Comparison of ENCODE assay signal across 10 cellular contexts in the genomic region with DNA sequence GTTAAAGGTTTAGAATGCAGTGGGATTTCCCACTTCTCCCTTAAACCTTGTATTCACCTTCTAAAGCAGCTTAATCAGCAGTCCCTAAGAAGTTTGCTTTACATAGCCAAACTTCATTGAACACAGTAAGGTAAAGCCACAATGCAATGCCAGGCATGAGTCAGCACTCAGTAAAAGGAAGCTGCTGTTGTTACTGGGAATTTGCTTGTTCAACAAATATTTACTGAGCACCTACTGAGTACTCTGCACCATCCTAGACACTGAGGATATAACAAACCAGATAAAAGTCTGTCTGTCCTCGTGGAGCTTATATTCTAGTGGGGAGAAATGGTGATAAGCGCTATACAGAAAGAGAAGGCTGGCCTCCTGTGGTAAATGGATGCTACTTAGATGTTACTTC.
DNase-seq lines count a peak whose midpoint lies in the region; ATAC-seq and TF ChIP-seq lines count a peak whose summit lies in the region.
"Had no signal": no experiment of that assay in that cellular context is flagged by ENCODE, and none has a peak within 500 bp of the region (broad histone marks: within the 10 kb centered on the region; RNA-seq: fewer than 3 reads in every experiment).

No MANE protein-coding gene starts in this region.

- H4K20me1 ChIP-seq in mammary epithelial cell (ENCODE audit: insufficient read depth, low read length): no peaks in the 10 kb centered on the region

- peaks cover 21% of the 10 kb centered on the region for H3K36me3 Mint-ChIP-seq in mesothelial cell of epicardium

- H3K27ac ChIP-seq in mammary epithelial cell (ENCODE audit: insufficient read depth, low read depth, low read length): peak overlapping the region; percentile 44
- H3K27ac ChIP-seq: Peyer's patch had no signal

- no peaks in the 10 kb centered on the region for H3K9me3 Mint-ChIP-seq in mesothelial cell of epicardium
- H3K9me3 Mint-ChIP-seq: neural crest cell had no signal

- no peaks in the 10 kb centered on the region for H3K27me3 ChIP-seq in mammary epithelial cell (ENCODE audit: insufficient read depth, low read length)
- H3K27me3 ChIP-seq: Peyer's patch had no signal

- no peaks in the 10 kb centered on the region for H3K36me3 ChIP-seq in mammary epithelial cell (ENCODE audit: insufficient read depth, low read length)

- ATAC-seq in HG03280 (IDR thresholded peaks at IDR 0.05; ENCODE audit: unreplicated experiment): no peak

- H3K4me1 Mint-ChIP-seq in mesothelial cell of epicardium: peaks cover 8% of the 10 kb centered on the region

- H3K27me3 Mint-ChIP-seq in mesothelial cell of epicardium (ENCODE audit: low read depth): no peaks in the 10 kb centered on the region

- no peaks in the 10 kb centered on the region for H3K9me3 ChIP-seq in mammary epithelial cell (replicated peaks; ENCODE audit: insufficient read depth, low read length)
- H3K9me3 ChIP-seq: Peyer's patch had no signal

- peak overlapping the region; percentile 16 for H3K4me2 ChIP-seq in mammary epithelial cell (ENCODE audit: insufficient read depth, low read depth, low read length)

- in situ Hi-C loops in mammary epithelial cell (cut with MboI; ENCODE audit: low sequenced_read_pairs in 2 of 2): no loop called here

- no peak for TF ChIP-seq CTCF in mammary epithelial cell (conservative IDR thresholded peaks at IDR 0.05 in 1 of 2, IDR thresholded peaks at IDR 0.05 in 1 of 2; ENCODE audit: extremely low read depth in 1 of 2, insufficient read depth in 1 of 2, low read depth in 1 of 2, low read length in 2 of 2)
- no peak for TF ChIP-seq CTCF in mesothelial cell of epicardium (IDR thresholded peaks at IDR 0.05; ENCODE audit: unreplicated experiment)

- no peaks in the 10 kb centered on the region for H3K79me2 ChIP-seq in mammary epithelial cell (ENCODE audit: insufficient read depth, low read length)

- H3K27ac Mint-ChIP-seq in mesothelial cell of epicardium: peak overlapping the region; percentile 28

- DNase-seq in GM03348 (ENCODE audit: low spot score) (peak; percentile 11), HuH-7.5 (ENCODE audit: low spot score) (peak; percentile 18), mammary epithelial cell (peak; percentile 73), mesothelial cell of epicardium (ENCODE audit: low spot score in 2 of 2, unreplicated experiment in 2 of 2) (no peak), SHP77 (lab: John Stamatoyannopoulos, UW) (no peak), SKM-1 (lab: John Stamatoyannopoulos, UW; ENCODE audit: unreplicated experiment) (no peak), globus pallidus (ENCODE audit: low spot score) (no peak)
- DNase-seq: Peyer's patch had no signal

- H3K4me3 Mint-ChIP-seq in mesothelial cell of epicardium: no peak overlapping the region
- H3K4me3 Mint-ChIP-seq: neural crest cell had no signal

- CTCF ChIA-PET in mammary epithelial cell (lab: Charles Lee; ENCODE audit: low non-redundant PET): interaction anchor here (0.6 kb wide), 1 partner anchor 163 kb away, joined by 5 read pairs; a partner anchor contains a TSS

- H3K9ac ChIP-seq in mammary epithelial cell (ENCODE audit: insufficient read depth, low read length): no peak overlapping the region

- no peak overlapping the region for H3K4me3 ChIP-seq in mammary epithelial cell (replicated peaks in 1 of 3; ENCODE audit: insufficient read depth in 1 of 3, low read depth in 2 of 3, low read length in 3 of 3)
- H3K4me3 ChIP-seq: Peyer's patch had no signal

- intact Hi-C loops in mammary epithelial cell (cut with micrococcal nuclease): loop anchor here (2.0 kb wide), 1 partner anchor 161 kb away; no protein-coding TSS in a partner anchor

- WGBS in mammary epithelial cell (ENCODE audit: low coverage, missing lambda C conversion rate): 75% methylated on average over 2 of the region's 2 CpGs

- BruUV-seq in mammary epithelial cell (replicated peaks; lab: Mats Ljungman, UMichigan): no TSS peak

- H3K4me1 ChIP-seq in mammary epithelial cell (ENCODE audit: insufficient read depth, low read length): peaks cover 15% of the 10 kb centered on the region
- H3K4me1 ChIP-seq: Peyer's patch had no signal

- dilution Hi-C loops in mammary epithelial cell (cut with HindIII; ENCODE audit: low sequenced_read_pairs): no loop called here

- H2AFZ ChIP-seq in mammary epithelial cell (ENCODE audit: low read depth, low read length): no peak overlapping the region

Comparison
In these comparisons a context has a peak if more than half of its experiments do, and no peak if none do; other contexts are left out.
1. DNase-seq: peak in GM03348 (single experiment), HuH-7.5 (single experiment) and mammary epithelial cell (single experiment); none in mesothelial cell of epicardium (0 of 2), SHP77 (0 of 2), SKM-1 (single experiment) and globus pallidus (single experiment).